In genomic region chr7:65508581-65509367, GRCh38 we compare ENCODE assay signal across 1 cellular context.
TF ChIP-seq lines count a peak whose summit lies in the region.

No MANE protein-coding gene starts in this region.

TF ChIP-seq in HEK293, 187 proteins besides CTCF, POLR2A, EP300 and RAD21 (continued from another document):
- TF ChIP-seq, protein P1, sequence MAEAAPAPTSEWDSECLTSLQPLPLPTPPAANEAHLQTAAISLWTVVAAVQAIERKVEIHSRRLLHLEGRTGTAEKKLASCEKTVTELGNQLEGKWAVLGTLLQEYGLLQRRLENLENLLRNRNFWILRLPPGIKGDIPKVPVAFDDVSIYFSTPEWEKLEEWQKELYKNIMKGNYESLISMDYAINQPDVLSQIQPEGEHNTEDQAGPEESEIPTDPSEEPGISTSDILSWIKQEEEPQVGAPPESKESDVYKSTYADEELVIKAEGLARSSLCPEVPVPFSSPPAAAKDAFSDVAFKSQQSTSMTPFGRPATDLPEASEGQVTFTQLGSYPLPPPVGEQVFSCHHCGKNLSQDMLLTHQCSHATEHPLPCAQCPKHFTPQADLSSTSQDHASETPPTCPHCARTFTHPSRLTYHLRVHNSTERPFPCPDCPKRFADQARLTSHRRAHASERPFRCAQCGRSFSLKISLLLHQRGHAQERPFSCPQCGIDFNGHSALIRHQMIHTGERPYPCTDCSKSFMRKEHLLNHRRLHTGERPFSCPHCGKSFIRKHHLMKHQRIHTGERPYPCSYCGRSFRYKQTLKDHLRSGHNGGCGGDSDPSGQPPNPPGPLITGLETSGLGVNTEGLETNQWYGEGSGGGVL (tag by site-specific recombination; IDR thresholded peaks at IDR 0.05) = peak; percentile 30; the same call in 1 of the 2 replicates
- TF ChIP-seq GLIS1 (tag by site-specific recombination; IDR thresholded peaks at IDR 0.05) (peak; percentile 62; the same call in 1 of the 2 replicates), GLIS2 (tag by site-specific recombination; IDR thresholded peaks at IDR 0.05) (0 out of 2 replicates have a peak, but pooled peaks have one; percentile 21), ZBTB20 (tag by site-specific recombination; IDR thresholded peaks at IDR 0.05) (0 out of 2 replicates have a peak, but pooled peaks have one; percentile 24)
